ENCODE assay signal across 9 cellular contexts in genomic region chr17:39653316-39653661, GRCh38. TPM values are rescaled to one million over a fixed set of nuclear protein-coding genes. Genes with fewer than 3 reads are reported as not detected.
DNase-seq lines count a peak whose midpoint lies in the region; ATAC-seq and TF ChIP-seq lines count a peak whose summit lies in the region.
"Had no signal": no experiment of that assay in that cellular context is flagged by ENCODE, and none has a peak within 500 bp of the region (broad histone marks: within the 10 kb centered on the region; RNA-seq: fewer than 3 reads in every experiment).

No MANE protein-coding gene starts in this region.

- H3K4me3 Mint-ChIP-seq in natural killer cell: no peak overlapping the region
- H3K4me3 Mint-ChIP-seq in activated CD8-positive, alpha-beta T cell treated with anti-CD3 and anti-CD28 coated beads, Interleukin-2, amount 10 ng/mL, durations not matched to agents 7 days and 5 days: no peak overlapping the region
- H3K4me3 Mint-ChIP-seq: activated CD4-positive, alpha-beta T cell treated with anti-CD3 and anti-CD28 coated beads for 36 hours had no signal

- POLR2A ChIA-PET in activated CD8-positive, alpha-beta T cell treated with anti-CD3 and anti-CD28 coated beads, Interleukin-2, amount 10 ng/mL, durations not matched to agents 7 days and 5 days (lab: Charles Lee): no interaction called here

- no peaks in the 10 kb centered on the region for H3K27me3 ChIP-seq in H7 (ENCODE audit: control insufficient read depth, insufficient read depth, low read length)

- ATAC-seq in natural killer cell (no peak), GM21737 (IDR thresholded peaks at IDR 0.05; ENCODE audit: unreplicated experiment) (no peak)
- no peak for ATAC-seq in activated CD8-positive, alpha-beta T cell treated with anti-CD3 and anti-CD28 coated beads, Interleukin-2, amount 10 ng/mL, durations not matched to agents 7 days and 5 days
- ATAC-seq: PC-3 had no signal

- peak overlapping the region; percentile 59 to 79 for H3K27ac Mint-ChIP-seq in natural killer cell
- no peak overlapping the region for H3K27ac Mint-ChIP-seq in activated CD8-positive, alpha-beta T cell treated with anti-CD3 and anti-CD28 coated beads, Interleukin-2, amount 10 ng/mL, durations not matched to agents 7 days and 5 days
- H3K27ac Mint-ChIP-seq: activated CD4-positive, alpha-beta T cell treated with anti-CD3 and anti-CD28 coated beads for 36 hours had no signal

- H3K4me3 ChIP-seq in H7 (ENCODE audit: insufficient read depth, low read depth, low read length): no peak overlapping the region

- TF ChIP-seq CTCF in natural killer cell (IDR thresholded peaks at IDR 0.05): no peak

- H3K9me3 Mint-ChIP-seq in natural killer cell: no peaks in the 10 kb centered on the region
- no peaks in the 10 kb centered on the region for H3K9me3 Mint-ChIP-seq in activated CD8-positive, alpha-beta T cell treated with anti-CD3 and anti-CD28 coated beads, Interleukin-2, amount 10 ng/mL, durations not matched to agents 7 days and 5 days (ENCODE audit: insufficient read depth)

- intact Hi-C loops in natural killer cell (cut with micrococcal nuclease): no loop called here

- no peaks in the 10 kb centered on the region for H3K27me3 Mint-ChIP-seq in natural killer cell (ENCODE audit: low read depth in 2 of 2)
- no peaks in the 10 kb centered on the region for H3K27me3 Mint-ChIP-seq in activated CD8-positive, alpha-beta T cell treated with anti-CD3 and anti-CD28 coated beads, Interleukin-2, amount 10 ng/mL, durations not matched to agents 7 days and 5 days (ENCODE audit: low read depth)
- H3K27me3 Mint-ChIP-seq: activated CD4-positive, alpha-beta T cell treated with anti-CD3 and anti-CD28 coated beads for 36 hours had no signal

- H3K36me3 ChIP-seq in H7 (replicated peaks; ENCODE audit: control insufficient read depth, insufficient read depth, low read length): peaks cover 1% of the 10 kb centered on the region

- H3K36me3 Mint-ChIP-seq in natural killer cell: no peaks in the 10 kb centered on the region
- H3K36me3 Mint-ChIP-seq in activated CD8-positive, alpha-beta T cell treated with anti-CD3 and anti-CD28 coated beads, Interleukin-2, amount 10 ng/mL, durations not matched to agents 7 days and 5 days (ENCODE audit: low read depth): peaks cover 16% of the 10 kb centered on the region

- H3K27ac ChIP-seq in caudate nucleus (ENCODE audit: low read depth, low read length): peak overlapping the region; percentile 96

- DNase-seq in H7: peak; percentile 78
- DNase-seq in caudate nucleus (lab: John Stamatoyannopoulos, UW): no peak
- DNase-seq in natural killer cell: no peak
- DNase-seq in activated CD4-positive, alpha-beta T cell treated with anti-CD3 and anti-CD28 coated beads, Interleukin-2, amount 50 U/mL, for 4 hours: no peak
- DNase-seq in activated CD8-positive, alpha-beta T cell treated with anti-CD3 and anti-CD28 coated beads, Interleukin-2, amount 10 ng/mL, durations not matched to agents 7 days and 5 days: no peak

- H3K4me1 Mint-ChIP-seq in natural killer cell: peaks cover 40 to 62% of the 10 kb centered on the region in 2 donors
- H3K4me1 Mint-ChIP-seq in activated CD8-positive, alpha-beta T cell treated with anti-CD3 and anti-CD28 coated beads, Interleukin-2, amount 10 ng/mL, durations not matched to agents 7 days and 5 days (ENCODE audit: low read depth): peaks cover 37% of the 10 kb centered on the region

- CTCF ChIA-PET in activated CD8-positive, alpha-beta T cell treated with anti-CD3 and anti-CD28 coated beads, Interleukin-2, amount 10 ng/mL, durations not matched to agents 7 days and 5 days (lab: Charles Lee): interaction anchor here (0.5 to 9.0 kb wide), 23 partner anchors 9 to 890 kb away, joined by 3 to 156 read pairs (median 6); partner anchors contain the start of genes ERBB2, MIEN1, PGAP3 and PNMT

RNA-seq across cellular contexts. Expression of gene TCAP, which starts 11.9 kb away (rescaled TPM):
- total RNA-seq in H7 (2014; rRNA removed; shearing (Covaris generic)): 0.69 and 2.7 TPM in 2 replicates
- 1 to 10 TPM; 1.3 to 3.8 (median 2.4) TPM for total RNA-seq in natural killer cell
- 1 to 10 TPM; 1.3 to 1.8 TPM for total RNA-seq in activated CD8-positive, alpha-beta T cell treated with anti-CD3 and anti-CD28 coated beads, Interleukin-2, amount 10 ng/mL, durations not matched to agents 7 days and 5 days

RNA-seq across cellular contexts. Expression of gene PNMT, which starts 15.0 kb away (rescaled TPM):
- total RNA-seq in H7 (2014; rRNA removed; shearing (Covaris generic)): 2.4 and 4.0 TPM in 2 replicates
- total RNA-seq in natural killer cell: 1 to 10 TPM; 1.2 to 2.5 (median 2.2) TPM
- not detected for total RNA-seq in activated CD8-positive, alpha-beta T cell treated with anti-CD3 and anti-CD28 coated beads, Interleukin-2, amount 10 ng/mL, durations not matched to agents 7 days and 5 days
- total RNA-seq: activated CD4-positive, alpha-beta T cell treated with anti-CD3 and anti-CD28 coated beads for 36 hours; NCI-H460 had no signal

RNA-seq across cellular contexts. Expression of gene STARD3, which starts 16.3 kb away (rescaled TPM):
- total RNA-seq in H7 (2014; rRNA removed; shearing (Covaris generic)): 55.6 and 66.3 TPM in 2 replicates
- 100 to 1,000 TPM in 2 of 3 donors, 10 to 100 TPM in 1; 97.1 to 115 (median 105) TPM for total RNA-seq in natural killer cell
- 10 to 100 TPM; 69.0 to 72.1 TPM for total RNA-seq in activated CD8-positive, alpha-beta T cell treated with anti-CD3 and anti-CD28 coated beads, Interleukin-2, amount 10 ng/mL, durations not matched to agents 7 days and 5 days

RNA-seq across cellular contexts. Expression of gene PPP1R1B, which starts 26.5 kb away (rescaled TPM):
- 8.3 and 11.8 TPM in 2 replicates for total RNA-seq in H7 (2014; rRNA removed; shearing (Covaris generic))
- not detected for total RNA-seq in natural killer cell
- not detected for total RNA-seq in activated CD8-positive, alpha-beta T cell treated with anti-CD3 and anti-CD28 coated beads, Interleukin-2, amount 10 ng/mL, durations not matched to agents 7 days and 5 days

RNA-seq across cellular contexts. Expression of gene PGAP3, which starts 34.6 kb away (rescaled TPM):
- 15.9 and 17.6 TPM in 2 replicates for total RNA-seq in H7 (2014; rRNA removed; shearing (Covaris generic))
- 10 to 100 TPM; 45.8 to 57.8 (median 52.4) TPM for total RNA-seq in natural killer cell
- total RNA-seq in activated CD8-positive, alpha-beta T cell treated with anti-CD3 and anti-CD28 coated beads, Interleukin-2, amount 10 ng/mL, durations not matched to agents 7 days and 5 days: 10 to 100 TPM; 12.3 to 14.7 TPM
